Comparison of ENCODE assay signal across 19 cellular contexts in genomic region chr6:11931296-11932035, GRCh38.
"Had no signal": no experiment of that assay in that cellular context is flagged by ENCODE, and none has a peak within 500 bp of the region (broad histone marks: within the 10 kb centered on the region; RNA-seq: fewer than 3 reads in every experiment).

No MANE protein-coding gene starts in this region.

- H3K36me3 ChIP-seq: sigmoid colon, tibial artery had no signal

- H3K4me1 ChIP-seq: sigmoid colon, tibial artery had no signal

- FAIRE-seq: endometrium had no signal

- H3K36me3 Mint-ChIP-seq: activated CD8-positive, alpha-beta memory T cell treated with anti-CD3 and anti-CD28 coated beads, Interleukin-2, amount 10 ng/mL, durations not matched to agents 7 days and 5 days; brain; naive B cell had no signal

- H3K4me2 ChIP-seq: smooth muscle cell had no signal

- H3K27ac Mint-ChIP-seq: activated CD8-positive, alpha-beta memory T cell treated with anti-CD3 and anti-CD28 coated beads, Interleukin-2, amount 10 ng/mL, durations not matched to agents 7 days and 5 days; brain; stimulated activated naive CD8-positive, alpha-beta T cell treated with anti-CD3 and anti-CD28 coated beads, Interleukin-15, Interleukin-2, amounts not matched to agents 100 ng/mL and 50 ng/mL, for 24 hours had no signal

- H3K27ac ChIP-seq: sigmoid colon, tibial artery had no signal

- H3K9me3 Mint-ChIP-seq: brain had no signal

- H3K9me3 ChIP-seq: sigmoid colon, tibial artery had no signal

- H3K4me3 ChIP-seq: lung, sigmoid colon, smooth muscle cell, tibial artery had no signal

- H3K4me3 Mint-ChIP-seq: activated CD8-positive, alpha-beta memory T cell treated with anti-CD3 and anti-CD28 coated beads, Interleukin-2, amount 10 ng/mL, durations not matched to agents 7 days and 5 days; brain; naive B cell; neural crest cell; stimulated activated naive CD8-positive, alpha-beta T cell treated with anti-CD3 and anti-CD28 coated beads, Interleukin-15, Interleukin-2, amounts not matched to agents 100 ng/mL and 50 ng/mL, for 24 hours had no signal

- H3K4me1 Mint-ChIP-seq: activated CD8-positive, alpha-beta memory T cell treated with anti-CD3 and anti-CD28 coated beads, Interleukin-2, amount 10 ng/mL, durations not matched to agents 7 days and 5 days; brain; neural crest cell had no signal

- ATAC-seq: activated CD8-positive, alpha-beta memory T cell treated with anti-CD3 and anti-CD28 coated beads, Interleukin-2, amount 10 ng/mL, durations not matched to agents 7 days and 5 days; left lobe of liver had no signal

- H3K27me3 Mint-ChIP-seq: activated CD8-positive, alpha-beta memory T cell treated with anti-CD3 and anti-CD28 coated beads, Interleukin-2, amount 10 ng/mL, durations not matched to agents 7 days and 5 days; stimulated activated naive CD8-positive, alpha-beta T cell treated with anti-CD3 and anti-CD28 coated beads, Interleukin-15, Interleukin-2, amounts not matched to agents 100 ng/mL and 50 ng/mL, for 24 hours had no signal

- H3K27me3 ChIP-seq: sigmoid colon, tibial artery had no signal

- DNase-seq: activated CD8-positive, alpha-beta memory T cell treated with anti-CD3 and anti-CD28 coated beads, Interleukin-2, amount 10 ng/mL, durations not matched to agents 7 days and 5 days; activated gamma-delta T cell; activated naive CD4-positive, alpha-beta T cell treated with anti-CD3 and anti-CD28 coated beads, Interleukin-2, amount 50 U/mL, for 16 hours; activated T-cell treated with anti-CD3 and anti-CD28 coated beads for 4 hours; aorta; foreskin fibroblast; naive B cell; occipital lobe; posterior cingulate gyrus; sigmoid colon; T-helper 1 cell; tibial artery had no signal
